25 cellular contexts compared by ENCODE assay signal in genomic region chr1:167305059-167305704, GRCh38.
"Had no signal": no experiment of that assay in that cellular context is flagged by ENCODE, and none has a peak within 500 bp of the region (broad histone marks: within the 10 kb centered on the region; RNA-seq: fewer than 3 reads in every experiment).

No MANE protein-coding gene starts in this region.

- H3K4me3 Mint-ChIP-seq: activated naive CD8-positive, alpha-beta T cell; endodermal cell; naive B cell; nephron progenitor cell had no signal

- H3K4me3 ChIP-seq: body of pancreas, esophagus squamous epithelium, left lung, lung, suprapubic skin, tibial artery had no signal

- H3K36me3 ChIP-seq: esophagus squamous epithelium, left lung, neutrophil, suprapubic skin, tibial artery had no signal

- ATAC-seq: body of pancreas had no signal

- H3K27me3 ChIP-seq: body of pancreas, esophagus squamous epithelium, left lung, neutrophil, suprapubic skin, tibial artery had no signal

- H3K9me3 Mint-ChIP-seq: endodermal cell, naive B cell, nephron progenitor cell had no signal

- H3K9me3 ChIP-seq: body of pancreas, esophagus squamous epithelium, left lung, neutrophil, suprapubic skin, tibial artery had no signal

- DNase-seq: activated CD4-positive, alpha-beta T cell treated with anti-CD3 and anti-CD28 coated beads for 48 hours; activated CD4-positive, alpha-beta T cell treated with anti-CD3 and anti-CD28 coated beads, Interleukin-2, amount 50 U/mL, for 48 hours; activated CD8-positive, alpha-beta memory T cell treated with anti-CD3 and anti-CD28 coated beads for 24 hours; activated effector memory CD4-positive, alpha-beta T cell treated with Interleukin-2 at 50 U/mL for 16 hours; activated naive CD4-positive, alpha-beta T cell treated with Interleukin-2 at 50 U/mL for 16 hours; aorta; body of pancreas; cortex of kidney; endodermal cell; esophagus squamous epithelium; foreskin melanocyte; kidney glomerular epithelial cell; left lung; naive B cell; nephron progenitor cell; retina; stimulated activated CD4-positive, alpha-beta T cell treated with anti-CD3 and anti-CD28 coated beads, Interleukin-15, amount 100 ng/mL, for 24 hours; stimulated activated CD4-positive, alpha-beta T cell treated with anti-CD3 and anti-CD28 coated beads, Interleukin-2, amount 100 ng/mL, for 24 hours; stimulated activated naive CD4-positive, alpha-beta T cell; T-helper 1 cell; tibial artery had no signal

- H3K27ac ChIP-seq: body of pancreas, esophagus squamous epithelium, neutrophil, suprapubic skin, tibial artery had no signal

- H3K4me1 Mint-ChIP-seq: nephron progenitor cell had no signal

- H3K27ac Mint-ChIP-seq: activated naive CD8-positive, alpha-beta T cell; endodermal cell; nephron progenitor cell had no signal

- H3K4me1 ChIP-seq: body of pancreas had no signal

- H3K27me3 Mint-ChIP-seq: activated naive CD8-positive, alpha-beta T cell; naive B cell had no signal
